ENCODE assay signal across 19 cellular contexts in the genomic region with DNA sequence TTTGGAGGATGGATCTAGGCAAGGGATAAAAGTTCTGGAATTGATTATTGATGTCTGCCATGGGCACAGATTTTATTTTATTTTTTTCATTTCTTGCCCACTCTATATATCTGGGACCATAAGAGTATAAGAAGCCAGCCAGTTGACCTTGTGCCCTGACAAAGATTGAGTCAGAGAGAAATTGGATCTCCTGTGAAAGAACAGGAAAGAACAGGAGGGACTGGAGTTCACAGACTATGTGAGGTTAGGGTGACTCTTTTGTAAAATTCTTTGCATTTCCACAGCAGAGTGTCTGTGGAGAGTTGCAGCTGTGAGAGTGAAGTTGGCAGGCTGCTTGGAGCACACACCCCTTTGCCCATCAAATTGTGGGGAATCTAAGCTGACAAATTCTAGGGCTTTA.
DNase-seq lines count a peak whose midpoint lies in the region; ATAC-seq and TF ChIP-seq lines count a peak whose summit lies in the region.
"Had no signal": no experiment of that assay in that cellular context is flagged by ENCODE, and none has a peak within 500 bp of the region (broad histone marks: within the 10 kb centered on the region; RNA-seq: fewer than 3 reads in every experiment).

No MANE protein-coding gene starts in this region.

- H3K36me3 ChIP-seq in PC-3 (ENCODE audit: low read depth, low read length) = no peaks in the 10 kb centered on the region

- peaks cover 6% of the 10 kb centered on the region for H3K4me1 ChIP-seq in PC-3 (ENCODE audit: insufficient read depth, low read length)
- H3K4me1 ChIP-seq: A549, Caco-2 had no signal

- H3K36me3 Mint-ChIP-seq in nephron progenitor cell (ENCODE audit: low read depth) = peaks cover 6% of the 10 kb centered on the region
- H3K36me3 Mint-ChIP-seq: IgD-negative memory B cell had no signal

- peaks cover 14% of the 10 kb centered on the region for H3K9me3 Mint-ChIP-seq in nephron progenitor cell

- H3K27ac Mint-ChIP-seq in nephron progenitor cell = no peak overlapping the region
- H3K27ac Mint-ChIP-seq: CD4-positive, alpha-beta T cell; HFFc6; IgD-negative memory B cell had no signal

- H3K4me2 ChIP-seq in PC-3 (ENCODE audit: low read length) = no peak overlapping the region
- H3K4me2 ChIP-seq: A549 had no signal

- no peaks in the 10 kb centered on the region for H3K27me3 ChIP-seq in PC-3 (ENCODE audit: low read length)

- H3K9me2 ChIP-seq in PC-3 (replicated peaks; ENCODE audit: low read length) = no peaks in the 10 kb centered on the region

- H2AFZ ChIP-seq in PC-3 (ENCODE audit: low read length) = no peak overlapping the region

- H3K9me3 ChIP-seq in PC-3 (ENCODE audit: low read length) = no peaks in the 10 kb centered on the region
- H3K9me3 ChIP-seq: Caco-2 had no signal

- H3K27me3 Mint-ChIP-seq in nephron progenitor cell (ENCODE audit: low read depth, poor library complexity) = peaks cover 7% of the 10 kb centered on the region
- H3K27me3 Mint-ChIP-seq: CD4-positive, alpha-beta T cell had no signal

- intact Hi-C loops in PC-3 (cut with micrococcal nuclease) = no loop called here

- BruUV-seq in PC-3 (replicated peaks; lab: Mats Ljungman, UMichigan) = no TSS peak

- H3K4me3 Mint-ChIP-seq in nephron progenitor cell = peak overlapping the region; percentile 8
- H3K4me3 Mint-ChIP-seq: CD4-positive, alpha-beta T cell; HFFc6; IgD-negative memory B cell had no signal

- peaks cover 21% of the 10 kb centered on the region for H3K4me1 Mint-ChIP-seq in nephron progenitor cell
- H3K4me1 Mint-ChIP-seq: IgD-negative memory B cell had no signal

- no peaks in the 10 kb centered on the region for H3F3A ChIP-seq in PC-3 (ENCODE audit: low read length, unreplicated experiment)

- no peak for TF ChIP-seq CTCF in PC-3 (conservative IDR thresholded peaks at IDR 0.05; ENCODE audit: low read depth, low read length)
- TF ChIP-seq CTCF in fibroblast of mammary gland (conservative IDR thresholded peaks at IDR 0.05; ENCODE audit: control insufficient read depth, insufficient read depth, low read depth, low read length) = no peak
- TF ChIP-seq CTCF in nephron progenitor cell (IDR thresholded peaks at IDR 0.05) = no peak

- H3K9ac ChIP-seq in PC-3 (ENCODE audit: low read length) = no peak overlapping the region

- POLR2A ChIA-PET in PC-3 (lab: Charles Lee; ENCODE audit: unreplicated experiment) = no interaction called here

- CTCF ChIA-PET in PC-3 (lab: Charles Lee) = no interaction called here

- H3K79me2 ChIP-seq in PC-3 (ENCODE audit: low read length) = no peaks in the 10 kb centered on the region

- H4K20me1 ChIP-seq in PC-3 (ENCODE audit: low read length) = no peaks in the 10 kb centered on the region

- ATAC-seq in PC-3 = peak; percentile 33; the same call in 1 of the 2 replicates
- no peak for ATAC-seq in HG02852 (IDR thresholded peaks at IDR 0.05; ENCODE audit: unreplicated experiment)
- ATAC-seq in HG03135 (IDR thresholded peaks at IDR 0.05; ENCODE audit: unreplicated experiment) = no peak
- ATAC-seq: A549, HCT116 had no signal

- DNase-seq in ELR (ENCODE audit: low read depth) = peak; percentile 30
- peak; percentile 35 for DNase-seq in PC-3
- peak; percentile 41 for DNase-seq in fibroblast of mammary gland (ENCODE audit: low read depth)
- DNase-seq in nephron progenitor cell = no peak
- DNase-seq in NCI-H345 (lab: John Stamatoyannopoulos, UW) = no peak
- DNase-seq: AML-193; Caco-2; CD4-positive, alpha-beta T cell; GDM1; GOT3; H7; HFFc6 had no signal

- no peak overlapping the region for H3K4me3 ChIP-seq in PC-3 (ENCODE audit: low read length)
- no peak overlapping the region for H3K4me3 ChIP-seq in fibroblast of mammary gland (ENCODE audit: control insufficient read depth, low read depth, low read length)
- H3K4me3 ChIP-seq: A549 had no signal

- no peak overlapping the region for H3K27ac ChIP-seq in PC-3 (ENCODE audit: low read length)
- H3K27ac ChIP-seq: 22Rv1, A549, C4-2B had no signal

Comparison
In these comparisons a context has a peak if more than half of its experiments do, and no peak if none do; other contexts are left out.
1. DNase-seq: peak in ELR (single experiment), PC-3 (single experiment) and fibroblast of mammary gland (single experiment); none in nephron progenitor cell (single experiment) and NCI-H345 (single experiment).